Comparison of ENCODE assay signal across 11 cellular contexts in genomic region chr2:9212010-9212638, GRCh38. TPM values are rescaled to one million over a fixed set of nuclear protein-coding genes. Genes with fewer than 3 reads are reported as not detected.
DNase-seq lines count a peak whose midpoint lies in the region; ATAC-seq and TF ChIP-seq lines count a peak whose summit lies in the region.
"Had no signal": no experiment of that assay in that cellular context is flagged by ENCODE, and none has a peak within 500 bp of the region (broad histone marks: within the 10 kb centered on the region; RNA-seq: fewer than 3 reads in every experiment).

No MANE protein-coding gene starts in this region.

- peaks cover 98% of the 10 kb centered on the region for H3K79me2 ChIP-seq in mammary epithelial cell (ENCODE audit: insufficient read depth, low read length)

- ATAC-seq in GM19467 (IDR thresholded peaks at IDR 0.05; ENCODE audit: unreplicated experiment), result no peak
- ATAC-seq: T-cell had no signal

- no peak overlapping the region for H3K4me2 ChIP-seq in mammary epithelial cell (ENCODE audit: insufficient read depth, low read depth, low read length)

- DNase-seq in T47D (ENCODE audit: low read depth in 1 of 2, low spot score in 1 of 2), result peak; percentile 16 to 56
- no peak for DNase-seq in mammary epithelial cell
- DNase-seq in dorsolateral prefrontal cortex, result no peak
- DNase-seq in uterus, result no peak
- no peak for DNase-seq in testis
- DNase-seq in NCI-H1930 (lab: John Stamatoyannopoulos, UW), result no peak
- DNase-seq: activated CD4-positive, alpha-beta T cell treated with anti-CD3 and anti-CD28 coated beads, Interleukin-2, amount 50 U/mL, for 4 hours; stimulated activated naive CD4-positive, alpha-beta T cell; T-cell had no signal

- no peaks in the 10 kb centered on the region for H4K20me1 ChIP-seq in mammary epithelial cell (ENCODE audit: insufficient read depth, low read length)

- dilution Hi-C loops in mammary epithelial cell (cut with HindIII; ENCODE audit: low sequenced_read_pairs), result no loop called here

- H3K9me3 ChIP-seq in mammary epithelial cell (replicated peaks; ENCODE audit: insufficient read depth, low read length) (no peaks in the 10 kb centered on the region), muscle layer of duodenum (ENCODE audit: control insufficient read depth in 1 of 2, low read length in 2 of 2) (no peaks in the 10 kb centered on the region), uterus (no peaks in the 10 kb centered on the region), testis (no peaks in the 10 kb centered on the region)

- no peak overlapping the region for H3K4me3 ChIP-seq in mammary epithelial cell (replicated peaks in 1 of 3; ENCODE audit: insufficient read depth in 1 of 3, low read depth in 2 of 3, low read length in 3 of 3)
- H3K4me3 ChIP-seq in dorsolateral prefrontal cortex, result no peak overlapping the region
- no peak overlapping the region for H3K4me3 ChIP-seq in muscle layer of duodenum (ENCODE audit: low read depth in 1 of 2, low read length in 2 of 2)
- H3K4me3 ChIP-seq in uterus, result no peak overlapping the region
- no peak overlapping the region for H3K4me3 ChIP-seq in testis

- H2AFZ ChIP-seq in mammary epithelial cell (ENCODE audit: low read depth, low read length), result no peak overlapping the region

- H3K36me3 ChIP-seq in mammary epithelial cell (ENCODE audit: insufficient read depth, low read length) (peaks cover 10% of the 10 kb centered on the region), muscle layer of duodenum (ENCODE audit: control insufficient read depth in 1 of 2, insufficient read depth in 2 of 2, low read length in 2 of 2) (no peaks in the 10 kb centered on the region), uterus (no peaks in the 10 kb centered on the region), testis (ENCODE audit: low read depth, missing control alignments) (no peaks in the 10 kb centered on the region)

- in situ Hi-C loops in T47D (cut with HindIII; ENCODE audit: low pct_unique_long_range_greater_than_20kb, low sequenced_read_pairs), result no loop called here
- in situ Hi-C loops in mammary epithelial cell (cut with MboI; ENCODE audit: low sequenced_read_pairs in 2 of 2), result no loop called here

- BruUV-seq in mammary epithelial cell (replicated peaks; lab: Mats Ljungman, UMichigan), result no TSS peak

- TF ChIP-seq CTCF in mammary epithelial cell (conservative IDR thresholded peaks at IDR 0.05 in 1 of 2, IDR thresholded peaks at IDR 0.05 in 1 of 2; ENCODE audit: extremely low read depth in 1 of 2, insufficient read depth in 1 of 2, low read depth in 1 of 2, low read length in 2 of 2), result no peak
- TF ChIP-seq CTCF in dorsolateral prefrontal cortex (IDR thresholded peaks at IDR 0.05 in 54 of 56, conservative IDR thresholded peaks at IDR 0.05 in 2 of 56; ENCODE audit: low read depth in 1 of 56, partially characterized antibody in 56 of 56), result no peak
- TF ChIP-seq CTCF in uterus (IDR thresholded peaks at IDR 0.05), result no peak
- no peak for TF ChIP-seq CTCF in testis (IDR thresholded peaks at IDR 0.05)

- WGBS in mammary epithelial cell (ENCODE audit: low coverage, missing lambda C conversion rate), result 100% methylated on average over 7 of the region's 9 CpGs
- WGBS in testis, 2 donors, result 90 to 93% methylated on average over 9 of the region's 9 CpGs

- intact Hi-C loops in mammary epithelial cell (cut with micrococcal nuclease), result no loop called here
- intact Hi-C loops in dorsolateral prefrontal cortex (cut with DNase I), result no loop called here
- intact Hi-C loops in uterus (cut with DNase I; ENCODE audit: low total_unique reads), result no loop called here
- intact Hi-C loops in testis (cut with DNase I; ENCODE audit: low total_unique reads), result no loop called here

- CTCF ChIA-PET in mammary epithelial cell (lab: Charles Lee; ENCODE audit: low non-redundant PET), result no interaction called here

- H3K27me3 ChIP-seq in mammary epithelial cell (ENCODE audit: insufficient read depth, low read length) (no peaks in the 10 kb centered on the region), dorsolateral prefrontal cortex (no peaks in the 10 kb centered on the region), muscle layer of duodenum (ENCODE audit: low read depth, low read length) (no peaks in the 10 kb centered on the region), uterus (no peaks in the 10 kb centered on the region), testis (no peaks in the 10 kb centered on the region)

- TF ChIP-seq POLR2A in uterus (IDR thresholded peaks at IDR 0.05) (no peak), testis (IDR thresholded peaks at IDR 0.05) (no peak)

- peaks cover 17% of the 10 kb centered on the region for H3K4me1 ChIP-seq in mammary epithelial cell (ENCODE audit: insufficient read depth, low read length)
- H3K4me1 ChIP-seq in muscle layer of duodenum (ENCODE audit: control insufficient read depth in 1 of 2, insufficient read depth in 2 of 2, low read length in 2 of 2), result peaks cover 9 to 41% of the 10 kb centered on the region in 2 donors
- H3K4me1 ChIP-seq in uterus, result peaks cover 20% of the 10 kb centered on the region in 2 donors
- no peaks in the 10 kb centered on the region for H3K4me1 ChIP-seq in testis

- no peak overlapping the region for H3K27ac ChIP-seq in mammary epithelial cell (ENCODE audit: insufficient read depth, low read depth, low read length)
- peak overlapping the region in 34 of 59 donors; percentile 0 to 77 (median 43) for H3K27ac ChIP-seq in dorsolateral prefrontal cortex
- peak overlapping the region; percentile 56 for H3K27ac ChIP-seq in muscle layer of duodenum (ENCODE audit: low read length)
- peak overlapping the region; percentile 59 to 71 for H3K27ac ChIP-seq in uterus
- no peak overlapping the region for H3K27ac ChIP-seq in testis

- no peak overlapping the region for H3K9ac ChIP-seq in mammary epithelial cell (ENCODE audit: insufficient read depth, low read length)

RNA-seq across cellular contexts. Expression of gene ASAP2, which starts 5.5 kb away (rescaled TPM):
- total RNA-seq in mammary epithelial cell, result 100 to 1,000 TPM in 1 of 2 donors, 10 to 100 TPM in 1; 40.8 to 137 TPM
- polyA plus RNA-seq in mammary epithelial cell, result 56.4 TPM
- 60.0 TPM for polyA minus RNA-seq in mammary epithelial cell
- total RNA-seq in dorsolateral prefrontal cortex, result 10 to 100 TPM; 30.8 to 63.8 (median 48.4) TPM
- 10 to 100 TPM; 24.3 to 55.5 (median 31.3) TPM for total RNA-seq in uterus
- total RNA-seq in testis, result 10 to 100 TPM; 42.4 to 79.0 TPM
- 87.2 TPM for polyA plus RNA-seq in testis (ENCODE audit: insufficient read depth, low read depth, low replicate concordance)

Comparison
In these comparisons a context has a peak if more than half of its experiments do, and no peak if none do; other contexts are left out.
1. DNase-seq: peak in T47D (2 of 2); none in mammary epithelial cell (single experiment), dorsolateral prefrontal cortex (0 of 10), uterus (0 of 2), testis (single experiment) and NCI-H1930 (0 of 2).
2. H3K27ac ChIP-seq: peak in dorsolateral prefrontal cortex (34 of 59), muscle layer of duodenum (single experiment) and uterus (2 of 2); none in mammary epithelial cell (single experiment) and testis (0 of 2).